ENCODE assay signal across 22 cellular contexts in the genomic region with DNA sequence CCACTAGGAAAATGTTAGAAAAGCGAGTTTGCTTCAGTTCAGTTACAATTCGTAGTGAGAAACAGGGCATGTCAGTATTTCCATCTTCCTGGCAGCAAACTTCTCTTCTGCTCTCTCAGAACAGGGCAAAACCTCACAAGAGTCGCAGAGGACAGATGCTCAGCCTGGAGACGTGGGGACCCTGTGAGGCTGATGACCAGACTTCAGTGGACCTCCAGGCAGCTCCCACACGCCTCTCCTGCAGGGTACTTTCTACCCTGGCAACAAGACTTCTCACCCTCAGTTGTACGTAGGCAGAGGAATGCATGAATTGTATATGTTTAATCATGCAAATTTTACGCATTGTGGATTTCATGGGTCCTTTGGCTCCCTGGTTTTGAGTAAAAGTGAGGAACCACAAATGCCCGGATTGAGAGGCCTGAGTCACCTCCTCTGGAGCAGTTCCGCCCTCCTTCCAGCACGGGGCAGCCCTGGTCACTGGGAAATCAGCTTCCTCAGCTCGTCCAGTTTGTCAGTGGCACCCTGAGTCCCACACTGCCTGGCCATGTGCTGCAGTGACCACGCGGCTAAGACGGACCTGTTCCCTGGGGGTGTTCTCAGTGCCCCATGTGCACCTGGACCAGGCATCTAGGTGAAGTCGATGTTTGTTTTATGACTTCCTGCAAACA.
DNase-seq lines count a peak whose midpoint lies in the region; ATAC-seq, FAIRE-seq and TF ChIP-seq lines count a peak whose summit lies in the region.
"Had no signal": no experiment of that assay in that cellular context is flagged by ENCODE, and none has a peak within 500 bp of the region (broad histone marks: within the 10 kb centered on the region; RNA-seq: fewer than 3 reads in every experiment).

No MANE protein-coding gene starts in this region.

- H3K4me3 ChIP-seq in A549, result no peak overlapping the region
- no peak overlapping the region for H3K4me3 ChIP-seq in mucosa of descending colon
- no peak overlapping the region for H3K4me3 ChIP-seq in breast epithelium
- H3K4me3 ChIP-seq: hepatocyte, lower lobe of right lung, right atrium auricular region had no signal

- H3K4me1 ChIP-seq in A549 (no peaks in the 10 kb centered on the region; the same call in 2 of the 3 replicates), mucosa of descending colon (ENCODE audit: low read depth) (no peaks in the 10 kb centered on the region), breast epithelium (no peaks in the 10 kb centered on the region)
- H3K4me1 ChIP-seq: BE2C, foreskin keratinocyte, lower lobe of right lung had no signal

- peak; percentile 35; a peak in 3 of 6 replicates for ATAC-seq in A549
- peak; percentile 27 for ATAC-seq in mucosa of descending colon
- ATAC-seq: foreskin keratinocyte had no signal

- no peaks in the 10 kb centered on the region for H3K27me3 Mint-ChIP-seq in chondrocyte (ENCODE audit: low read depth)
- H3K27me3 Mint-ChIP-seq: IgD-negative memory B cell had no signal

- no peak overlapping the region for H3K27ac Mint-ChIP-seq in chondrocyte (ENCODE audit: unreplicated experiment)

- H3K27ac ChIP-seq in A549 (no peak overlapping the region), breast epithelium (no peak overlapping the region)
- H3K27ac ChIP-seq: foreskin keratinocyte, hepatocyte, lower lobe of right lung, right atrium auricular region had no signal

- POLR2A ChIA-PET in A549 (lab: Yijun Ruan, JAX), result no interaction called here

- H3K36me3 ChIP-seq in mucosa of descending colon (ENCODE audit: low read depth) (no peaks in the 10 kb centered on the region), breast epithelium (no peaks in the 10 kb centered on the region)
- H3K36me3 ChIP-seq: BE2C had no signal

- intact Hi-C loops in mucosa of descending colon (cut with DNase I, micrococcal nuclease) (no loop called here), breast epithelium (cut with DNase I; ENCODE audit: low total_unique reads) (no loop called here)

- no peak for TF ChIP-seq POLR2A in A549 (IDR thresholded peaks at IDR 0.05; ENCODE audit: low read length)
- no peak for TF ChIP-seq POLR2A in breast epithelium (IDR thresholded peaks at IDR 0.05)
- no peak for TF ChIP-seq POLR2A in H54 (IDR thresholded peaks at IDR 0.05; ENCODE audit: low read depth, low read length)

- FAIRE-seq in A549 (lab: Jason Lieb, UNC), result no peak
- FAIRE-seq in H54 (lab: Jason Lieb, UNC), result no peak
- FAIRE-seq: A204.1 had no signal

- H3K4me3 Mint-ChIP-seq in chondrocyte (ENCODE audit: unreplicated experiment), result no peak overlapping the region
- H3K4me3 Mint-ChIP-seq: IgD-negative memory B cell had no signal

- H3K9me3 ChIP-seq in A549 (no peaks in the 10 kb centered on the region), mucosa of descending colon (peaks cover 3% of the 10 kb centered on the region), breast epithelium (no peaks in the 10 kb centered on the region)
- H3K9me3 ChIP-seq: BE2C, lower lobe of right lung, right atrium auricular region had no signal

- CTCF ChIA-PET in A549 (lab: Yijun Ruan, JAX), result interaction anchor here (0.6 to 1.2 kb wide), 3 partner anchors 12 to 29 kb away, joined by 3 to 5 read pairs (median 4); no protein-coding TSS in a partner anchor

- DNase-seq in A549 (ENCODE audit: low read depth in 1 of 2, low spot score in 1 of 2), result peak in 1 of 2 experiments; percentile 29
- peak; percentile 67 for DNase-seq in chondrocyte (ENCODE audit: low spot score)
- DNase-seq in mucosa of descending colon, result no peak
- DNase-seq in breast epithelium (ENCODE audit: low spot score in 2 of 2), result no peak
- no peak for DNase-seq in NCI-H2196 treated with DMSO at 0.1 percent for 48 hours (lab: John Stamatoyannopoulos, UW; ENCODE audit: unreplicated experiment)
- no peak for DNase-seq in H54 (ENCODE audit: insufficient read length, low spot score)
- DNase-seq in hippocampal formation (lab: John Stamatoyannopoulos, UW), result no peak
- DNase-seq: activated naive CD4-positive, alpha-beta T cell treated with Interleukin-2 at 50 U/mL for 16 hours; activated T-cell treated with anti-CD3 and anti-CD28 coated beads, Interleukin-2, amount 50 U/mL, for 48 hours; BE2C; cerebellar nuclear complex; foreskin keratinocyte; GOT3; lower lobe of right lung; NCI-H1694 treated with DMSO at 0.1 percent for 48 hours; NCI-H2227 treated with DMSO at 0.1 percent for 48 hours; occipital lobe had no signal

- peaks cover 65% of the 10 kb centered on the region for H3K36me3 Mint-ChIP-seq in chondrocyte (ENCODE audit: low read depth)

- TF ChIP-seq CTCF in A549 (IDR thresholded peaks at IDR 0.05) (no peak), chondrocyte (IDR thresholded peaks at IDR 0.05) (peak; percentile 25), mucosa of descending colon (IDR thresholded peaks at IDR 0.05) (no peak), breast epithelium (IDR thresholded peaks at IDR 0.05) (no peak)

- TF ChIP-seq EP300 in A549 (IDR thresholded peaks at IDR 0.05), result no peak
- 0 out of 2 replicates have a peak, but pooled peaks have one; percentile 22 for TF ChIP-seq EP300 in Ishikawa (IDR thresholded peaks at IDR 0.05; ENCODE audit: borderline replicate concordance)

- no peak overlapping the region for H3K4me2 ChIP-seq in A549
- H3K4me2 ChIP-seq: hepatocyte had no signal

- no peaks in the 10 kb centered on the region for H3K9me3 Mint-ChIP-seq in chondrocyte (ENCODE audit: low read depth)
- H3K9me3 Mint-ChIP-seq: IgD-negative memory B cell had no signal

- H3K27me3 ChIP-seq in breast epithelium, result no peaks in the 10 kb centered on the region
- H3K27me3 ChIP-seq: BE2C, foreskin keratinocyte, hepatocyte, right atrium auricular region had no signal

- no peak for TF ChIP-seq RAD21 in A549 (conservative IDR thresholded peaks at IDR 0.05 in 1 of 2, IDR thresholded peaks at IDR 0.05 in 1 of 2)
- TF ChIP-seq RAD21 in Ishikawa (IDR thresholded peaks at IDR 0.05; ENCODE audit: low read depth), result peak; percentile 32; the same call in 1 of the 2 replicates

- peaks cover 38% of the 10 kb centered on the region for H3K4me1 Mint-ChIP-seq in chondrocyte (ENCODE audit: low read depth)

- 83% methylated on average over 12 of the region's 15 CpGs for WGBS in A549 (ENCODE audit: missing lambda C conversion rate)

TF ChIP-seq in A549, 52 proteins besides CTCF, POLR2A, EP300 and RAD21:
- TF ChIP-seq, protein P1, sequence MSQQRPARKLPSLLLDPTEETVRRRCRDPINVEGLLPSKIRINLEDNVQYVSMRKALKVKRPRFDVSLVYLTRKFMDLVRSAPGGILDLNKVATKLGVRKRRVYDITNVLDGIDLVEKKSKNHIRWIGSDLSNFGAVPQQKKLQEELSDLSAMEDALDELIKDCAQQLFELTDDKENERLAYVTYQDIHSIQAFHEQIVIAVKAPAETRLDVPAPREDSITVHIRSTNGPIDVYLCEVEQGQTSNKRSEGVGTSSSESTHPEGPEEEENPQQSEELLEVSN (IDR thresholded peaks at IDR 0.05; ENCODE audit: borderline replicate concordance, low read depth), result no peak
- no peak for TF ChIP-seq NPAS2 (CRISPR knock-in tag; IDR thresholded peaks at IDR 0.05; ENCODE audit: borderline replicate concordance)
- TF ChIP-seq GATA3 (IDR thresholded peaks at IDR 0.05; ENCODE audit: borderline replicate concordance), result no peak
- TF ChIP-seq HOXB13 (CRISPR knock-in tag; IDR thresholded peaks at IDR 0.05; ENCODE audit: low read depth), result no peak
- TF ChIP-seq CBX2 (IDR thresholded peaks at IDR 0.05; ENCODE audit: borderline replicate concordance, low read depth), result no peak
- TF ChIP-seq JUN (IDR thresholded peaks at IDR 0.05), result no peak; a peak in 1 of 5 replicates
- no peak for TF ChIP-seq FOSB (CRISPR knock-in tag; IDR thresholded peaks at IDR 0.05)
- TF ChIP-seq CBX8 (IDR thresholded peaks at IDR 0.05), result no peak
- TF ChIP-seq, protein P2, sequence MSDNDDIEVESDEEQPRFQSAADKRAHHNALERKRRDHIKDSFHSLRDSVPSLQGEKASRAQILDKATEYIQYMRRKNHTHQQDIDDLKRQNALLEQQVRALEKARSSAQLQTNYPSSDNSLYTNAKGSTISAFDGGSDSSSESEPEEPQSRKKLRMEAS (IDR thresholded peaks at IDR 0.05), result no peak
- TF ChIP-seq MYC (IDR thresholded peaks at IDR 0.05; ENCODE audit: borderline replicate concordance, low read length), result no peak
- TF ChIP-seq BHLHE40 (IDR thresholded peaks at IDR 0.05; ENCODE audit: low read depth, low read length), result no peak
- no peak for TF ChIP-seq KDM5A (IDR thresholded peaks at IDR 0.05)
- no peak for TF ChIP-seq FOSL2 (IDR thresholded peaks at IDR 0.05)
- no peak for TF ChIP-seq FOSL2 (CRISPR knock-in tag; IDR thresholded peaks at IDR 0.05)

TF ChIP-seq in Ishikawa, 13 proteins besides CTCF, POLR2A, EP300 and RAD21:
- TF ChIP-seq FOXM1 (IDR thresholded peaks at IDR 0.05; ENCODE audit: borderline replicate concordance, low read depth), result no peak
- TF ChIP-seq, protein P2 (IDR thresholded peaks at IDR 0.05), result peak; percentile 46; the same call in 1 of the 2 replicates
- no peak for TF ChIP-seq EGR1 (IDR thresholded peaks at IDR 0.05)
TF ChIP-seq in Ishikawa: peak in this region for 1.
